16 cellular contexts compared by ENCODE assay signal in genomic region chr15:34049096-34049495, GRCh38. TPM values are rescaled to one million over a fixed set of nuclear protein-coding genes. Genes with fewer than 3 reads are reported as not detected.
DNase-seq lines count a peak whose midpoint lies in the region; ATAC-seq, FAIRE-seq and TF ChIP-seq lines count a peak whose summit lies in the region.
"Had no signal": no experiment of that assay in that cellular context is flagged by ENCODE, and none has a peak within 500 bp of the region (broad histone marks: within the 10 kb centered on the region; RNA-seq: fewer than 3 reads in every experiment).

No MANE protein-coding gene starts in this region.

- FAIRE-seq in A549 (lab: Jason Lieb, UNC) (peak; percentile 51), astrocyte (lab: Jason Lieb, UNC) (peak; percentile 88)
- FAIRE-seq: frontal cortex, GM12878 had no signal

- H2AFZ ChIP-seq in astrocyte (ENCODE audit: low read depth, low read length) (no peak overlapping the region), hepatocyte (no peak overlapping the region)

- WGBS in A549 (ENCODE audit: missing lambda C conversion rate), result 81% methylated on average over 2 of the region's 2 CpGs
- 94% methylated on average over 2 of the region's 2 CpGs for WGBS in hepatocyte (ENCODE audit: low lambda C conversion rate, missing lambda C conversion rate)

- no peak for TF ChIP-seq POLR2A in A549 (IDR thresholded peaks at IDR 0.05; ENCODE audit: low read length)

- peak overlapping the region; percentile 83 for H3K27ac Mint-ChIP-seq in astrocyte (ENCODE audit: unreplicated experiment)
- H3K27ac Mint-ChIP-seq: B cell had no signal

- intact Hi-C loops in A673 (cut with micrococcal nuclease; ENCODE audit: unreplicated experiment), result no loop called here

- no peaks in the 10 kb centered on the region for H3K27me3 Mint-ChIP-seq in astrocyte (ENCODE audit: low read depth, unreplicated experiment)
- H3K27me3 Mint-ChIP-seq: B cell had no signal

- ATAC-seq in A549, result no peak
- ATAC-seq: GM12878 had no signal

- TF ChIP-seq CTCF in A549 (IDR thresholded peaks at IDR 0.05) (no peak), astrocyte (IDR thresholded peaks at IDR 0.05; ENCODE audit: insufficient read depth, low read depth, low read length) (no peak), hepatocyte (IDR thresholded peaks at IDR 0.05; ENCODE audit: poor library complexity) (no peak), A673 (conservative IDR thresholded peaks at IDR 0.05; ENCODE audit: low read depth, low read length) (no peak)

- CTCF ChIA-PET in A549 (lab: Yijun Ruan, JAX), result interaction anchor here (1.9 kb wide), 1 partner anchor 14 kb away, joined by 6 read pairs; no protein-coding TSS in a partner anchor
- CTCF ChIA-PET in A673 (lab: Charles Lee), result no interaction called here

- H3K27me3 ChIP-seq in astrocyte (ENCODE audit: insufficient read depth, low read length), result no peaks in the 10 kb centered on the region
- no peaks in the 10 kb centered on the region for H3K27me3 ChIP-seq in hepatocyte
- no peaks in the 10 kb centered on the region for H3K27me3 ChIP-seq in A673 (replicated peaks; ENCODE audit: insufficient read depth, low read depth, low read length, poor library complexity)
- H3K27me3 ChIP-seq: tibial artery had no signal

- no peak for TF ChIP-seq EP300 in A549 (IDR thresholded peaks at IDR 0.05)

- peak overlapping the region; percentile 83 for H3K9ac ChIP-seq in astrocyte (ENCODE audit: low read length)

- H3K9me3 Mint-ChIP-seq in astrocyte (ENCODE audit: unreplicated experiment), result peaks cover 34% of the 10 kb centered on the region

- H3K9me3 ChIP-seq in A549 (peaks cover 28% of the 10 kb centered on the region), astrocyte (ENCODE audit: insufficient read depth, low read depth, low read length) (no peaks in the 10 kb centered on the region), hepatocyte (ENCODE audit: low read depth) (peaks cover 8% of the 10 kb centered on the region), A673 (ENCODE audit: low read depth, low read length, poor library complexity, severe bottlenecking) (peaks cover 9% of the 10 kb centered on the region)

- no TSS peak for BruUV-seq in A673 (replicated peaks; lab: Mats Ljungman, UMichigan)

- peaks cover 12% of the 10 kb centered on the region for H3K36me3 Mint-ChIP-seq in astrocyte (ENCODE audit: low read depth, unreplicated experiment)

- DNase-seq in A549 (ENCODE audit: low read depth in 1 of 2, low spot score in 1 of 2) (no peak), HS-27A (ENCODE audit: low read depth) (peak; percentile 60), astrocyte (ENCODE audit: low read depth) (peak; percentile 87), hepatocyte (ENCODE audit: low spot score) (peak; percentile 25), A673 (ENCODE audit: low spot score) (no peak), AG20443 (ENCODE audit: low spot score) (no peak), NCI-H345 (lab: John Stamatoyannopoulos, UW) (no peak), SK-N-DZ (ENCODE audit: low spot score) (no peak)
- DNase-seq: activated CD8-positive, alpha-beta memory T cell treated with anti-CD3 and anti-CD28 coated beads, Interleukin-2, amount 50 U/mL, for 4 hours; activated naive CD4-positive, alpha-beta T cell treated with anti-CD3 and anti-CD28 coated beads, Interleukin-2, amount 50 U/mL, for 16 hours; DMS153; NCI-H1694 treated with DMSO at 0.1 percent for 48 hours; tibial artery had no signal

- no peak for TF ChIP-seq RAD21 in A549 (conservative IDR thresholded peaks at IDR 0.05 in 1 of 2, IDR thresholded peaks at IDR 0.05 in 1 of 2)

- H3K9me2 ChIP-seq in hepatocyte (replicated peaks; ENCODE audit: insufficient read depth), result no peaks in the 10 kb centered on the region

- no peak overlapping the region for H3K4me2 ChIP-seq in A549
- H3K4me2 ChIP-seq in astrocyte (ENCODE audit: low read length), result peak overlapping the region; percentile 81
- H3K4me2 ChIP-seq in hepatocyte, result no peak overlapping the region

- no peak overlapping the region for H3K27ac ChIP-seq in A549
- peak overlapping the region; percentile 98 for H3K27ac ChIP-seq in astrocyte (ENCODE audit: low read depth, low read length)
- no peak overlapping the region for H3K27ac ChIP-seq in hepatocyte
- no peak overlapping the region for H3K27ac ChIP-seq in A673 (ENCODE audit: low read depth, low read length, poor library complexity, severe bottlenecking)
- H3K27ac ChIP-seq: tibial artery had no signal

- H3K4me3 ChIP-seq in A549, result no peak overlapping the region
- H3K4me3 ChIP-seq in astrocyte (ENCODE audit: insufficient read depth, low read depth, low read length), result peak overlapping the region; percentile 22
- H3K4me3 ChIP-seq in hepatocyte, result no peak overlapping the region
- H3K4me3 ChIP-seq in A673 (ENCODE audit: low read depth, low read length, poor library complexity, severe bottlenecking), result no peak overlapping the region
- H3K4me3 ChIP-seq: GM12878, tibial artery had no signal

- peaks cover 39% of the 10 kb centered on the region for H3K4me1 Mint-ChIP-seq in astrocyte (ENCODE audit: low read depth, unreplicated experiment)
- H3K4me1 Mint-ChIP-seq: B cell had no signal

- H3K79me2 ChIP-seq in astrocyte (ENCODE audit: insufficient read depth, low read length) (no peaks in the 10 kb centered on the region), hepatocyte (no peaks in the 10 kb centered on the region)

- no peaks in the 10 kb centered on the region for H3K4me1 ChIP-seq in A549
- H3K4me1 ChIP-seq in astrocyte (ENCODE audit: insufficient read depth, low read length), result peaks cover 22% of the 10 kb centered on the region
- H3K4me1 ChIP-seq in hepatocyte (ENCODE audit: insufficient read depth), result peaks cover 5% of the 10 kb centered on the region
- H3K4me1 ChIP-seq in A673 (ENCODE audit: insufficient read depth, low read length, poor library complexity, severe bottlenecking), result no peaks in the 10 kb centered on the region

- H3K4me3 Mint-ChIP-seq in astrocyte (ENCODE audit: unreplicated experiment), result peak overlapping the region; percentile 1
- H3K4me3 Mint-ChIP-seq: B cell had no signal

- POLR2A ChIA-PET in A549 (lab: Yijun Ruan, JAX) (no interaction called here), A673 (lab: Charles Lee; ENCODE audit: low non-redundant PET) (no interaction called here)

- H4K20me1 ChIP-seq in astrocyte (ENCODE audit: insufficient read depth, low read length) (no peaks in the 10 kb centered on the region), hepatocyte (ENCODE audit: insufficient read depth, poor library complexity, severe bottlenecking) (no peaks in the 10 kb centered on the region)

- H3K36me3 ChIP-seq in astrocyte (ENCODE audit: insufficient read depth, low read length) (no peaks in the 10 kb centered on the region), hepatocyte (replicated peaks; ENCODE audit: insufficient read depth, low read depth) (no peaks in the 10 kb centered on the region), A673 (ENCODE audit: insufficient read depth, low read length, poor library complexity, severe bottlenecking) (no peaks in the 10 kb centered on the region)
- H3K36me3 ChIP-seq: tibial artery had no signal

TF ChIP-seq in A549, 52 proteins besides CTCF, POLR2A, EP300 and RAD21 (continues in another document):
- TF ChIP-seq EHMT2 (IDR thresholded peaks at IDR 0.05; ENCODE audit: low read depth), result no peak
- TF ChIP-seq, protein P1, sequence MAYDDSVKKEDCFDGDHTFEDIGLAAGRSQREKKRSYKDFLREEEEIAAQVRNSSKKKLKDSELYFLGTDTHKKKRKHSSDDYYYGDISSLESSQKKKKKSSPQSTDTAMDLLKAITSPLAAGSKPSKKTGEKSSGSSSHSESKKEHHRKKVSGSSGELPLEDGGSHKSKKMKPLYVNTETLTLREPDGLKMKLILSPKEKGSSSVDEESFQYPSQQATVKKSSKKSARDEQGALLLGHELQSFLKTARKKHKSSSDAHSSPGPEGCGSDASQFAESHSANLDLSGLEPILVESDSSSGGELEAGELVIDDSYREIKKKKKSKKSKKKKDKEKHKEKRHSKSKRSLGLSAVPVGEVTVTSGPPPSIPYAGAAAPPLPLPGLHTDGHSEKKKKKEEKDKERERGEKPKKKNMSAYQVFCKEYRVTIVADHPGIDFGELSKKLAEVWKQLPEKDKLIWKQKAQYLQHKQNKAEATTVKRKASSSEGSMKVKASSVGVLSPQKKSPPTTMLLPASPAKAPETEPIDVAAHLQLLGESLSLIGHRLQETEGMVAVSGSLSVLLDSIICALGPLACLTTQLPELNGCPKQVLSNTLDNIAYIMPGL (CRISPR knock-in tag; IDR thresholded peaks at IDR 0.05; ENCODE audit: borderline replicate concordance), result no peak

RNA-seq across cellular contexts. Expression of gene AVEN, which starts 10.1 kb away (rescaled TPM):
- 27.2 and 29.3 TPM in 2 replicates for polyA plus RNA-seq in A549 (2011; rRNA removed)
- 8.0 and 8.5 TPM in 2 replicates for polyA plus RNA-seq in A549 (2012; cell fraction: cytosol; rRNA removed)
- polyA plus RNA-seq in A549 (2012; cell fraction: nucleus; rRNA removed), result 2.7 and 3.6 TPM in 2 replicates
- 23.8 to 26.2 TPM (median 25.3 TPM) in 3 replicates for polyA plus RNA-seq in A549 (2017; fragmentation: RNase III; extraction: RNeasy Plus Mini Kit Qiagen cat#74134 plus additional on column Dnase treatment)
- polyA minus RNA-seq in A549 (2011; rRNA and poly(A)+ RNA removed), result 5.4 and 8.2 TPM in 2 replicates
- total RNA-seq in astrocyte, result 33.7 and 34.1 TPM in 2 replicates
- total RNA-seq in hepatocyte, result 13.4 and 14.8 TPM in 2 replicates
- 15.7 and 16.4 TPM in 2 replicates for polyA plus RNA-seq in hepatocyte
- total RNA-seq in A673 (2021), result 14.2 and 17.0 TPM in 2 replicates
- 9.9 and 46.5 TPM in 2 replicates for polyA plus RNA-seq in SK-N-DZ (2014; cell fraction: cytosol; rRNA removed)
- polyA plus RNA-seq in SK-N-DZ (2014; cell fraction: nucleus; rRNA removed), result 4.9 and 6.7 TPM in 2 replicates

RNA-seq across cellular contexts. Expression of gene EMC7, which starts 52.6 kb away (rescaled TPM):
- polyA plus RNA-seq in A549 (2011; rRNA removed) (167 and 221 TPM in 2 replicates), A549 (2017; fragmentation: RNase III; extraction: RNeasy Plus Mini Kit Qiagen cat#74134 plus additional on column Dnase treatment) (129 to 135 TPM (median 135 TPM) in 3 replicates), hepatocyte (191 and 207 TPM in 2 replicates)
- 76.9 and 87.9 TPM in 2 replicates for polyA plus RNA-seq in A549 (2012; cell fraction: cytosol; rRNA removed)
- polyA plus RNA-seq in A549 (2012; cell fraction: nucleus; rRNA removed), result 25.6 and 39.9 TPM in 2 replicates
- polyA minus RNA-seq in A549 (2011; rRNA and poly(A)+ RNA removed), result 24.9 and 26.8 TPM in 2 replicates
- total RNA-seq in astrocyte (120 and 157 TPM in 2 replicates), hepatocyte (56.4 and 63.2 TPM in 2 replicates), A673 (2021) (68.7 and 81.2 TPM in 2 replicates)
- polyA plus RNA-seq in SK-N-DZ (2014; cell fraction: cytosol; rRNA removed), result 22.0 and 24.4 TPM in 2 replicates
- 13.5 and 13.8 TPM in 2 replicates for polyA plus RNA-seq in SK-N-DZ (2014; cell fraction: nucleus; rRNA removed)

RNA-seq across cellular contexts. Expression of gene PGBD4, which starts 52.8 kb away (rescaled TPM):
- 4.5 and 4.7 TPM in 2 replicates for polyA plus RNA-seq in A549 (2011; rRNA removed)
- 1.1 TPM in 2 replicates for polyA plus RNA-seq in A549 (2012; cell fraction: cytosol; rRNA removed)
- 0.83 and 0.88 TPM in 2 replicates for polyA plus RNA-seq in A549 (2012; cell fraction: nucleus; rRNA removed)
- 3.7 to 4.3 TPM (median 4.0 TPM) in 3 replicates for polyA plus RNA-seq in A549 (2017; fragmentation: RNase III; extraction: RNeasy Plus Mini Kit Qiagen cat#74134 plus additional on column Dnase treatment)
- polyA minus RNA-seq in A549 (2011; rRNA and poly(A)+ RNA removed), result 3.3 and 3.8 TPM in 2 replicates
- total RNA-seq in astrocyte, result 1.4 TPM in 2 replicates
- total RNA-seq in hepatocyte, result 1.9 and 2.0 TPM in 2 replicates
- polyA plus RNA-seq in hepatocyte, result 0.54 and 0.56 TPM in 2 replicates
- total RNA-seq in A673 (2021), result 2.6 and 2.7 TPM in 2 replicates
- 3.2 and 3.6 TPM in 2 replicates for polyA plus RNA-seq in SK-N-DZ (2014; cell fraction: cytosol; rRNA removed)
- polyA plus RNA-seq in SK-N-DZ (2014; cell fraction: nucleus; rRNA removed), result 3.2 and 3.5 TPM in 2 replicates

Comparison
In these comparisons a context has a peak if more than half of its experiments do, and no peak if none do; other contexts are left out.
1. DNase-seq: peak in HS-27A (single experiment), astrocyte (single experiment) and hepatocyte (single experiment); none in A549 (0 of 2), A673 (single experiment), AG20443 (single experiment), NCI-H345 (single experiment) and SK-N-DZ (single experiment).